In genomic region chr17:78130080-78130438, GRCh38 we compare ENCODE assay signal across 1 cellular context.
A peak's percentile ranks its signal among the peaks of the same experiment; 100 is the strongest.
TF ChIP-seq lines count a peak whose summit lies in the region.

No MANE protein-coding gene starts in this region.

TF ChIP-seq in HCT116, 20 proteins besides CTCF, POLR2A, EP300 and RAD21:
- peak; percentile 6; the same call in 1 of the 2 replicates for TF ChIP-seq ZFX (IDR thresholded peaks at IDR 0.05)
- TF ChIP-seq ZBTB33 (IDR thresholded peaks at IDR 0.05; ENCODE audit: extremely low read depth, insufficient replicate concordance, low read length), result no peak
TF ChIP-seq in HCT116: peak in this region for 1.
